Comparison of ENCODE assay signal across 31 cellular contexts in the genomic region with DNA sequence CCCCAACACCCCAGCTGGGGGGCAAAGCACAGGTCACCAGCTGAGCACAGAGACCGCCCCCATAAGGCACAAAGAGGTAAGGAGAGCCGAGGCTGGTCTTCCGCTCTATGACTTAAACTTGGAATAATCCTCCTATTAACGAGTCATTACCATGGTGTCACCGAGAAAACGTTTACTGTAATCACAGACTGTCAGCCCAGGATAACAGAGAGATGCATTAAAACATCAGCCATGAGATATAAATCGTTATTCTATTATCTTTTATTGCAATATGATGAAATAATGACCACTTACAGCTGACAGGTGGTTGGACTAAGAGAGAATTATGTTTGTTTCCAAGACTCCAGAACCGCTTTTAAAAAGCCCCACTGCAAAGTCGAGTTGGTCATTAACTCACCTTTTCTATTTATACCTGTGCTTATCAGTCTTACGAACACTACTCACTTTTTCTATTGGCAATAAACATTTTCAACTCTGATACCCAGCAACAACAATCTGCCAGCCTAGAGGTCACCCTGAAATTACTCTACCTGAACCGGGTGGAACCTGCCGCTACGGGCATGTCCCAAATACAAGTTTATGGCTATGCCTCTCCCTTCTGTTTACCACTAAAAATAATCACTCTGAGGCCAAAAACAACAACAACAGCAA. TPM values are rescaled to one million over a fixed set of nuclear protein-coding genes. Genes with fewer than 3 reads are reported as not detected.
DNase-seq lines count a peak whose midpoint lies in the region; ATAC-seq and TF ChIP-seq lines count a peak whose summit lies in the region.
"Had no signal": no experiment of that assay in that cellular context is flagged by ENCODE, and none has a peak within 500 bp of the region (broad histone marks: within the 10 kb centered on the region; RNA-seq: fewer than 3 reads in every experiment).

No MANE protein-coding gene starts in this region.

- no peaks in the 10 kb centered on the region for H3K27me3 Mint-ChIP-seq in endodermal cell (ENCODE audit: insufficient read depth)
- peaks cover 19% of the 10 kb centered on the region for H3K27me3 Mint-ChIP-seq in progenitor cell of endocrine pancreas
- H3K27me3 Mint-ChIP-seq: activated naive CD8-positive, alpha-beta T cell treated with anti-CD3 and anti-CD28 coated beads, Interleukin-2, amount 10 ng/mL, durations not matched to agents 7 days and 5 days; activated T-cell treated with anti-CD3 and anti-CD28 coated beads, Interleukin-2, amount 50 U/mL, for 24 hours had no signal

- H3K36me3 Mint-ChIP-seq in endodermal cell (ENCODE audit: low read depth) (peaks cover 39% of the 10 kb centered on the region), progenitor cell of endocrine pancreas (ENCODE audit: insufficient read depth) (peaks cover 18% of the 10 kb centered on the region)

- H3K4me1 Mint-ChIP-seq in endodermal cell (peaks cover 13% of the 10 kb centered on the region), progenitor cell of endocrine pancreas (ENCODE audit: low read depth) (peaks cover 22% of the 10 kb centered on the region)

- no peak for ATAC-seq in HG03097 (IDR thresholded peaks at IDR 0.05; ENCODE audit: low FRiP score, unreplicated experiment)
- ATAC-seq: HCT116, psoas muscle, sciatic nerve had no signal

- H3K4me3 ChIP-seq in HEK293 (ENCODE audit: low read depth, low read length) (no peak overlapping the region), endodermal cell (ENCODE audit: low read length) (no peak overlapping the region)
- H3K4me3 ChIP-seq: ascending aorta, cardiac muscle cell, colonic mucosa, left ventricle myocardium inferior, psoas muscle, SJCRH30, tibial nerve had no signal

- H3K9me3 Mint-ChIP-seq in endodermal cell = no peaks in the 10 kb centered on the region
- no peaks in the 10 kb centered on the region for H3K9me3 Mint-ChIP-seq in progenitor cell of endocrine pancreas (ENCODE audit: low read depth)
- H3K9me3 Mint-ChIP-seq: activated naive CD8-positive, alpha-beta T cell treated with anti-CD3 and anti-CD28 coated beads, Interleukin-2, amount 10 ng/mL, durations not matched to agents 7 days and 5 days; activated T-cell treated with anti-CD3 and anti-CD28 coated beads, Interleukin-2, amount 50 U/mL, for 24 hours had no signal

- H3K9me3 ChIP-seq in HEK293 (ENCODE audit: control insufficient read depth, insufficient read depth, low read depth, low read length) = no peaks in the 10 kb centered on the region
- H3K9me3 ChIP-seq in endodermal cell (ENCODE audit: control insufficient read depth, low read length) = no peaks in the 10 kb centered on the region
- H3K9me3 ChIP-seq: ascending aorta, colonic mucosa, left ventricle myocardium inferior, neutrophil, psoas muscle, SJCRH30, tibial nerve had no signal

- POLR2A ChIA-PET in HEK293 (lab: Yijun Ruan, JAX) = no interaction called here

- H3K27ac ChIP-seq in HEK293 (ENCODE audit: extremely low read depth, low read depth, low read length) = no peak overlapping the region
- no peak overlapping the region for H3K27ac ChIP-seq in endodermal cell (ENCODE audit: low read depth, low read length)
- H3K27ac ChIP-seq: ascending aorta, cardiac muscle cell, colonic mucosa, left ventricle myocardium inferior, neutrophil, psoas muscle, SJCRH30, tibial nerve had no signal

- no peak for TF ChIP-seq CTCF in HEK293 (tag by site-specific recombination; IDR thresholded peaks at IDR 0.05)
- TF ChIP-seq CTCF in endodermal cell (conservative IDR thresholded peaks at IDR 0.05) = no peak
- no peak for TF ChIP-seq CTCF in progenitor cell of endocrine pancreas (IDR thresholded peaks at IDR 0.05; ENCODE audit: unreplicated experiment)

- H3K9ac ChIP-seq in endodermal cell (ENCODE audit: extremely low read depth, low read length, poor library complexity, severe bottlenecking) = no peak overlapping the region

- DNase-seq in NCI-H2227 treated with DMSO at 0.1 percent for 48 hours (lab: John Stamatoyannopoulos, UW) = peak; percentile 91
- DNase-seq in endodermal cell = no peak
- no peak for DNase-seq in progenitor cell of endocrine pancreas (ENCODE audit: low spot score, unreplicated experiment)
- no peak for DNase-seq in foreskin melanocyte
- DNase-seq in occipital lobe (lab: John Stamatoyannopoulos, UW) = no peak
- DNase-seq in NCI-H1930 (lab: John Stamatoyannopoulos, UW) = no peak
- DNase-seq: ACHN; activated CD4-positive, alpha-beta T cell treated with anti-CD3 and anti-CD28 coated beads, Interleukin-2, amount 50 U/mL, for 1 hour; activated CD4-positive, CD25-positive, alpha-beta regulatory T cell; activated gamma-delta T cell treated with Interleukin-2 at 50 U/mL for 16 hours; activated naive CD8-positive, alpha-beta T cell treated with anti-CD3 and anti-CD28 coated beads, Interleukin-2, amount 10 ng/mL, durations not matched to agents 7 days and 5 days; activated T-cell treated with anti-CD3 and anti-CD28 coated beads, Interleukin-2, amount 50 U/mL, for 24 hours; colonic mucosa; effector CD4-positive, alpha-beta T cell; IMR-90; left ventricle myocardium inferior; NCI-H187 treated with DMSO at 0.1 percent for 48 hours; NCI-H345; SJCRH30; stimulated activated CD4-positive, alpha-beta T cell treated with anti-CD3 and anti-CD28 coated beads, Interleukin-4, amount 100 ng/mL, for 1 hour; SW 1271; T1000 had no signal

- H3K27ac Mint-ChIP-seq in endodermal cell (peak overlapping the region; percentile 48), progenitor cell of endocrine pancreas (peak overlapping the region; percentile 57)
- H3K27ac Mint-ChIP-seq: activated naive CD8-positive, alpha-beta T cell treated with anti-CD3 and anti-CD28 coated beads, Interleukin-2, amount 10 ng/mL, durations not matched to agents 7 days and 5 days; activated T-cell treated with anti-CD3 and anti-CD28 coated beads, Interleukin-2, amount 50 U/mL, for 24 hours had no signal

- H3K4me3 Mint-ChIP-seq in endodermal cell (no peak overlapping the region), progenitor cell of endocrine pancreas (ENCODE audit: low read depth) (no peak overlapping the region)
- H3K4me3 Mint-ChIP-seq: activated naive CD8-positive, alpha-beta T cell treated with anti-CD3 and anti-CD28 coated beads, Interleukin-2, amount 10 ng/mL, durations not matched to agents 7 days and 5 days; activated T-cell treated with anti-CD3 and anti-CD28 coated beads, Interleukin-2, amount 50 U/mL, for 24 hours had no signal

- no peaks in the 10 kb centered on the region for H3K4me1 ChIP-seq in HEK293 (ENCODE audit: control insufficient read depth, insufficient read depth, low read length)
- no peaks in the 10 kb centered on the region for H3K4me1 ChIP-seq in endodermal cell (ENCODE audit: control insufficient read depth, insufficient read depth, low read length)
- H3K4me1 ChIP-seq: ascending aorta, colonic mucosa, psoas muscle, SJCRH30 had no signal

- no peaks in the 10 kb centered on the region for H3K27me3 ChIP-seq in endodermal cell (ENCODE audit: control insufficient read depth, insufficient read depth, low read length, poor library complexity, severe bottlenecking)
- H3K27me3 ChIP-seq: ascending aorta, cardiac muscle cell, colonic mucosa, neutrophil, SJCRH30, tibial nerve had no signal

- 87 to 91% methylated on average over 8 to 13 of the region's 13 CpGs for WGBS in endodermal cell (ENCODE audit: insufficient coverage in 1 of 2, insufficient read length in 1 of 2), 2 experiments

- CTCF ChIA-PET in HEK293 (lab: Yijun Ruan, JAX) = interaction anchor here (0.7 kb wide), 1 partner anchor 225 kb away, joined by 3 read pairs; no protein-coding TSS in a partner anchor

- H3K36me3 ChIP-seq in HEK293 (ENCODE audit: control insufficient read depth in 2 of 2, insufficient read depth in 1 of 2, low read length in 2 of 2) (peaks cover 0 to 52% of the 10 kb centered on the region in 2 experiments; a peak in 2 of 3 replicates), endodermal cell (ENCODE audit: control insufficient read depth, insufficient read depth, low read length) (peaks cover 5% of the 10 kb centered on the region)
- H3K36me3 ChIP-seq: colonic mucosa had no signal

TF ChIP-seq in HEK293, 187 proteins besides CTCF, POLR2A, EP300 and RAD21 (continues in another document):
- TF ChIP-seq, protein P1, sequence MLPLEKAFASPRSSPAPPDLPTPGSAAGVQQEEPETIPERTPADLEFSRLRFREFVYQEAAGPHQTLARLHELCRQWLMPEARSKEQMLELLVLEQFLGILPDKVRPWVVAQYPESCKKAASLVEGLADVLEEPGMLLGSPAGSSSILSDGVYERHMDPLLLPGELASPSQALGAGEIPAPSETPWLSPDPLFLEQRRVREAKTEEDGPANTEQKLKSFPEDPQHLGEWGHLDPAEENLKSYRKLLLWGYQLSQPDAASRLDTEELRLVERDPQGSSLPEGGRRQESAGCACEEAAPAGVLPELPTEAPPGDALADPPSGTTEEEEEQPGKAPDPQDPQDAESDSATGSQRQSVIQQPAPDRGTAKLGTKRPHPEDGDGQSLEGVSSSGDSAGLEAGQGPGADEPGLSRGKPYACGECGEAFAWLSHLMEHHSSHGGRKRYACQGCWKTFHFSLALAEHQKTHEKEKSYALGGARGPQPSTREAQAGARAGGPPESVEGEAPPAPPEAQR (tag by site-specific recombination; IDR thresholded peaks at IDR 0.05) = no peak
- TF ChIP-seq ZNF140 (tag by site-specific recombination; IDR thresholded peaks at IDR 0.05) (no peak), ZNF266 (tag by site-specific recombination; IDR thresholded peaks at IDR 0.05; ENCODE audit: low read depth) (no peak), SCRT1 (tag by site-specific recombination; IDR thresholded peaks at IDR 0.05; ENCODE audit: borderline replicate concordance) (no peak), WT1 (tag by site-specific recombination; IDR thresholded peaks at IDR 0.05) (no peak), ZBTB17 (tag by site-specific recombination; IDR thresholded peaks at IDR 0.05) (no peak), KLF7 (tag by site-specific recombination; IDR thresholded peaks at IDR 0.05; ENCODE audit: borderline replicate concordance) (no peak), ZNF391 (tag by site-specific recombination; IDR thresholded peaks at IDR 0.05; ENCODE audit: borderline replicate concordance, low read depth) (no peak), GLIS2 (tag by site-specific recombination; IDR thresholded peaks at IDR 0.05) (no peak), ZNF23 (tag by site-specific recombination; IDR thresholded peaks at IDR 0.05; ENCODE audit: borderline replicate concordance) (no peak), ZIC2 (tag by site-specific recombination; IDR thresholded peaks at IDR 0.05) (peak; percentile 34; the same call in 1 of the 2 replicates), SCRT2 (tag by site-specific recombination; IDR thresholded peaks at IDR 0.05) (no peak), ZNF121 (tag by site-specific recombination; IDR thresholded peaks at IDR 0.05) (no peak), ZNF658 (tag by site-specific recombination; IDR thresholded peaks at IDR 0.05) (no peak), SP7 (tag by site-specific recombination; IDR thresholded peaks at IDR 0.05) (peak; percentile 77), ZNF558 (tag by site-specific recombination; IDR thresholded peaks at IDR 0.05) (no peak)

RNA-seq across cellular contexts. Expression of gene NPHP4, which starts 21.5 kb away (rescaled TPM):
- total RNA-seq in endodermal cell (10 to 100 TPM; 19.1 to 25.4 TPM), progenitor cell of endocrine pancreas (26.6 and 29.9 TPM in 2 replicates), occipital lobe (8.6 TPM)
- polyA plus RNA-seq in endodermal cell (2013, experiment 1 of 2) = 15.1 TPM
- 12.6 TPM for polyA plus RNA-seq in endodermal cell (2013, experiment 2 of 2)
